Comparison of ENCODE assay signal across 17 cellular contexts in the genomic region with DNA sequence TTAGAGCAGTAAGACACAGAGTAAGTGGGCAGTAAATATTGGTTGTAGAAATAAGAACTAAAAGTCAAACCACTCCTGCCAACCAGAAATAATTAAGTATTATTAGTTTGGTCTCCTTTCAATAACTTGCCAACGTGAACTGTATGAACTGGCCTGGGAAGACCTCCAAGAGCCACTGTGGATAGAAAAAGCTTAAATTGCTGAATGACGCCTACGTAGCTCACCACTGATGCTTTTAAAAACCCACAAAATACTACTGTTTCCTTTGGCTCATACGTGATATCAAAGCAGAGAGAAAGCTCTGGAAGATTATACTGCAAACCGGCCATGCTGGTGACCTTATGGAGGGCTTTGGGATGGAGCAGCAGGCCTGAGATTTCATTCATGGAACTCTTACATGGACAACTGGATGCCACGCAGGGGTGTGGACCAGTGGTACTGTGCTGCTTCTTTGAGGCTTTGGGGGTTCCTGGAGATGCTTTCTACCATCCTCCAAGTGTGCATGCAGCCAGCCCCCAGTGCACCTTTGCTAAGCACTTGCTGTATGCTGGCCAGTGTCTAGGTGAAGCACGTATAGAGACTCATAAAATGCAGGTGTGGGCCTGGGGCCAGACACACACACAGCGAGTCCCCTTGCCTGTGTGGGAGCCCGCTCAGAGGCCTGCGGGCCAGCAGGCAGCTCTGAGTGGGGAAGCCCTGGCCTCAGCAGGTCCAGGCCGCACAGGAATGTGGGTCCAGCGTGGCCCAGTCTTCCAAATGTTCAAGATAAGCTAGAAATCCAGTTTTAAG.
DNase-seq lines count a peak whose midpoint lies in the region; ATAC-seq and TF ChIP-seq lines count a peak whose summit lies in the region.
"Had no signal": no experiment of that assay in that cellular context is flagged by ENCODE, and none has a peak within 500 bp of the region (broad histone marks: within the 10 kb centered on the region; RNA-seq: fewer than 3 reads in every experiment).

No MANE protein-coding gene starts in this region.

- no peak overlapping the region for H2AFZ ChIP-seq in ACC112 (ENCODE audit: low read length, unreplicated experiment)

- TF ChIP-seq CTCF in VCaP (conservative IDR thresholded peaks at IDR 0.05) = no peak
- no peak for TF ChIP-seq CTCF in fibroblast of mammary gland (conservative IDR thresholded peaks at IDR 0.05; ENCODE audit: control insufficient read depth, insufficient read depth, low read depth, low read length)
- TF ChIP-seq CTCF in gastrocnemius medialis (IDR thresholded peaks at IDR 0.05 in 4 of 5, conservative IDR thresholded peaks at IDR 0.05 in 1 of 5) = no peak

- DNase-seq in fibroblast of mammary gland (ENCODE audit: low read depth) = peak; percentile 59
- no peak for DNase-seq in gastrocnemius medialis
- no peak for DNase-seq in Kasumi-1 (lab: John Stamatoyannopoulos, UW)
- DNase-seq in NK-92 (lab: John Stamatoyannopoulos, UW; ENCODE audit: unreplicated experiment) = no peak
- DNase-seq: activated CD4-positive, alpha-beta T cell treated with anti-CD3 and anti-CD28 coated beads, Interleukin-2, amount 50 U/mL, for 48 hours; activated T-cell treated with anti-CD3 and anti-CD28 coated beads, Interleukin-2, amount 50 U/mL, for 72 hours; adrenal gland; effector CD8-positive, alpha-beta T cell; GDM1; mesendoderm; NCI-H446 had no signal

- H3K36me3 ChIP-seq in ACC112 (ENCODE audit: insufficient read depth, low read length) (no peaks in the 10 kb centered on the region), gastrocnemius medialis (no peaks in the 10 kb centered on the region)
- H3K36me3 ChIP-seq: adrenal gland had no signal

- ATAC-seq in gastrocnemius medialis = no peak
- no peak for ATAC-seq in HG03025 (IDR thresholded peaks at IDR 0.05; ENCODE audit: low FRiP score, unreplicated experiment)
- ATAC-seq in GM21423 (IDR thresholded peaks at IDR 0.05; ENCODE audit: unreplicated experiment) = no peak
- ATAC-seq: activated T-cell treated with anti-CD3 and anti-CD28 coated beads, Interleukin-2, amount 50 U/mL, for 72 hours; K562; SK-N-SH treated with all-trans-retinoic acid at 6 μM for 48 hours had no signal

- H3K27ac ChIP-seq in ACC112 (ENCODE audit: low read depth, low read length) = peak overlapping the region; percentile 20; the same call in 1 of the 2 replicates
- H3K27ac ChIP-seq in VCaP = peak overlapping the region; percentile 98
- H3K27ac ChIP-seq in gastrocnemius medialis = peak overlapping the region; percentile 53 to 86 (median 78)

- no peaks in the 10 kb centered on the region for H3K9me3 ChIP-seq in gastrocnemius medialis
- H3K9me3 ChIP-seq: adrenal gland had no signal

- H3K79me2 ChIP-seq in ACC112 (ENCODE audit: control insufficient read depth, insufficient read depth, low read length, unreplicated experiment) = peaks cover 4% of the 10 kb centered on the region

- H3K4me1 ChIP-seq in ACC112 (ENCODE audit: control insufficient read depth, insufficient read depth, low read length, unreplicated experiment) (peaks cover 47% of the 10 kb centered on the region), gastrocnemius medialis (peaks cover 52 to 55% of the 10 kb centered on the region in 2 donors)

- no peak for TF ChIP-seq POLR2A in gastrocnemius medialis (IDR thresholded peaks at IDR 0.05)

- H3K27me3 ChIP-seq in ACC112 (ENCODE audit: insufficient read depth, low read length) (no peaks in the 10 kb centered on the region), gastrocnemius medialis (no peaks in the 10 kb centered on the region)
- H3K27me3 ChIP-seq: adrenal gland had no signal

- intact Hi-C loops in gastrocnemius medialis (cut with DNase I; ENCODE audit: low total_unique reads) = no loop called here

- in situ Hi-C loops in gastrocnemius medialis (cut with MboI; ENCODE audit: low sequenced_read_pairs in 4 of 4) = no loop called here

- H3K4me3 ChIP-seq in ACC112 (ENCODE audit: low read depth, low read length) (no peak overlapping the region), fibroblast of mammary gland (ENCODE audit: control insufficient read depth, low read depth, low read length) (no peak overlapping the region), gastrocnemius medialis (no peak overlapping the region)
- H3K4me3 ChIP-seq: adrenal gland, K562 had no signal

Comparison
In these comparisons a context has a peak if more than half of its experiments do, and no peak if none do; other contexts are left out.
1. H3K27ac ChIP-seq: peak in every context shown above with its lines; median percentile 98 in VCaP; 78 in gastrocnemius medialis; 20 in ACC112.